In the genomic region with DNA sequence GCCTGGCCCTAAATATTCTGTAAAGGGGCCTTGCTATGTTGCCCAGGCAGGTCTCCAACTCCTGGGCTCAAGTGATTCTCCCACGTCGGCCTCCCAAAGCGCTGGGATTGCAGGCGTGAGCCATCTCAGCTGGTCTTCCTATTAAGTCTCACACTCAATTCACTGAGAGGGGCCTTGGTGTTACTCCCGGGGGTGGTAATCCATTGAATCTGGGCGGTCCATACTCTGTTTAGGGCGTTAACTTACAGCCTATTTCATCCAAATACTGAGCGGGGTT, we compare ENCODE assay signal across 8 cellular contexts. TPM values are rescaled to one million over a fixed set of nuclear protein-coding genes. Genes with fewer than 3 reads are reported as not detected.
DNase-seq lines count a peak whose midpoint lies in the region; ATAC-seq and TF ChIP-seq lines count a peak whose summit lies in the region.

No MANE protein-coding gene starts in this region.

- POLR2A ChIA-PET in HCT116 (lab: Charles Lee) = interaction anchor here (2.4 kb wide), 1 partner anchor 15 kb away, joined by 31 read pairs; the partner anchor contains the start of gene UFSP1
- POLR2A ChIA-PET in activated CD4-positive, alpha-beta memory T cell treated with anti-CD3 and anti-CD28 coated beads, Interleukin-2, amount 10 ng/mL, durations not matched to agents 7 days and 5 days (lab: Charles Lee) = interaction anchor here (1.1 to 6.6 kb wide), 6 partner anchors 13 to 754 kb away, joined by 3 to 251 read pairs (median 15); partner anchors contain the start of genes FBXO24, LRCH4, MOSPD3 and SLC12A9

- no peaks in the 10 kb centered on the region for H3K9me2 ChIP-seq in HCT116 (ENCODE audit: insufficient read depth)

- RAD21 ChIA-PET in HCT116 (lab: Charles Lee; ENCODE audit: low non-redundant PET in 1 of 2, low total read pairs in 2 of 2, uncharacterized antibody in 2 of 2, unreplicated experiment in 2 of 2) = no interaction called here

- H3K9me3 ChIP-seq in HCT116 (ENCODE audit: control insufficient read depth in 1 of 2, insufficient read depth in 1 of 2, low read depth in 1 of 2, low read length in 2 of 2) (no peaks in the 10 kb centered on the region), left ventricle myocardium inferior (replicated peaks) (no peaks in the 10 kb centered on the region), skeletal muscle satellite cell (replicated peaks; ENCODE audit: low read length) (no peaks in the 10 kb centered on the region)

- TF ChIP-seq POLR2A in HCT116 (IDR thresholded peaks at IDR 0.05; ENCODE audit: borderline replicate concordance, extremely low read depth, insufficient read depth, insufficient read length) = no peak

- peak overlapping the region; percentile 97 to 98 for H3K4me3 ChIP-seq in HCT116 (replicated peaks in 1 of 2; ENCODE audit: low read depth in 1 of 2, low read length in 2 of 2)
- peak overlapping the region; percentile 96 for H3K4me3 ChIP-seq in left ventricle myocardium inferior
- H3K4me3 ChIP-seq in skeletal muscle satellite cell (ENCODE audit: low read length) = peak overlapping the region; percentile 92

- H3K27ac ChIP-seq in HCT116 (ENCODE audit: low read depth, low read length) (peak overlapping the region; percentile 84), left ventricle myocardium inferior (replicated peaks) (peak overlapping the region; percentile 92)

- H3K9ac ChIP-seq in HCT116 (ENCODE audit: low read length) (peak overlapping the region; percentile 97), skeletal muscle satellite cell (ENCODE audit: low read depth, low read length) (peak overlapping the region; percentile 90)

- CTCF ChIA-PET in HCT116 (lab: Charles Lee) = no interaction called here
- CTCF ChIA-PET in activated CD4-positive, alpha-beta memory T cell treated with anti-CD3 and anti-CD28 coated beads, Interleukin-2, amount 10 ng/mL, durations not matched to agents 7 days and 5 days (lab: Charles Lee) = interaction anchor here (2.3 kb wide), 1 partner anchor 22 kb away, joined by 14 read pairs; the partner anchor contains the start of gene SLC12A9

- H3K4me1 Mint-ChIP-seq in activated CD4-positive, alpha-beta memory T cell treated with anti-CD3 and anti-CD28 coated beads, Interleukin-2, amount 10 ng/mL, durations not matched to agents 7 days and 5 days = peaks cover 55% of the 10 kb centered on the region

- TF ChIP-seq CTCF in HCT116 (IDR thresholded peaks at IDR 0.05 in 2 of 3, conservative IDR thresholded peaks at IDR 0.05 in 1 of 3; ENCODE audit: borderline replicate concordance in 1 of 3, insufficient read depth in 1 of 3, low read depth in 2 of 3, low read length in 2 of 3) = no peak
- no peak for TF ChIP-seq CTCF in left ventricle myocardium inferior (IDR thresholded peaks at IDR 0.05; ENCODE audit: borderline replicate concordance)

- peak overlapping the region; percentile 92 for H3K4me2 ChIP-seq in HCT116 (ENCODE audit: low read length)
- peak overlapping the region; percentile 91 for H3K4me2 ChIP-seq in skeletal muscle satellite cell (ENCODE audit: low read length)

- no peak for TF ChIP-seq RAD21 in HCT116 (IDR thresholded peaks at IDR 0.05; ENCODE audit: low read depth)

- intact Hi-C loops in HCT116 (cut with micrococcal nuclease) (no loop called here), left ventricle myocardium inferior (cut with micrococcal nuclease) (no loop called here)

- H3K27me3 Mint-ChIP-seq in activated CD4-positive, alpha-beta memory T cell treated with anti-CD3 and anti-CD28 coated beads, Interleukin-2, amount 10 ng/mL, durations not matched to agents 7 days and 5 days = no peaks in the 10 kb centered on the region

- H3K27ac Mint-ChIP-seq in activated CD4-positive, alpha-beta memory T cell treated with anti-CD3 and anti-CD28 coated beads, Interleukin-2, amount 10 ng/mL, durations not matched to agents 7 days and 5 days = peak overlapping the region; percentile 97

- H2AFZ ChIP-seq in HCT116 (ENCODE audit: low read depth, low read length, poor library complexity, severe bottlenecking) = no peak overlapping the region

- H3K4me3 Mint-ChIP-seq in activated CD4-positive, alpha-beta memory T cell treated with anti-CD3 and anti-CD28 coated beads, Interleukin-2, amount 10 ng/mL, durations not matched to agents 7 days and 5 days = peak overlapping the region; percentile 98

- H3K27me3 ChIP-seq in HCT116 (ENCODE audit: insufficient read depth, low read length) (no peaks in the 10 kb centered on the region), left ventricle myocardium inferior (ENCODE audit: low read depth) (no peaks in the 10 kb centered on the region), skeletal muscle satellite cell (ENCODE audit: control insufficient read depth, insufficient read depth, low read length) (no peaks in the 10 kb centered on the region)

- H3K4me1 ChIP-seq in HCT116 (ENCODE audit: control insufficient read depth in 1 of 2, insufficient read depth in 2 of 2, low read length in 2 of 2) (peaks cover 12 to 24% of the 10 kb centered on the region in 2 experiments), left ventricle myocardium inferior (peaks cover 52% of the 10 kb centered on the region), skeletal muscle satellite cell (ENCODE audit: control insufficient read depth, insufficient read depth, low read length) (peaks cover 44% of the 10 kb centered on the region)

- DNase-seq in HCT116 (ENCODE audit: low read depth, low spot score) (no peak), left ventricle myocardium inferior (no peak), midbrain (lab: John Stamatoyannopoulos, UW) (no peak), NCI-H1436 (lab: John Stamatoyannopoulos, UW) (no peak), cerebellar cortex (ENCODE audit: low spot score) (no peak)
- no peak for DNase-seq in activated CD4-positive, alpha-beta memory T cell treated with anti-CD3 and anti-CD28 coated beads, Interleukin-2, amount 10 ng/mL, durations not matched to agents 7 days and 5 days

- peaks cover 13% of the 10 kb centered on the region; the same call in 1 of the 2 replicates for H4K20me1 ChIP-seq in HCT116 (ENCODE audit: insufficient read depth)

- BruUV-seq in HCT116 (replicated peaks; lab: Mats Ljungman, UMichigan) = no TSS peak

- H3K36me3 Mint-ChIP-seq in activated CD4-positive, alpha-beta memory T cell treated with anti-CD3 and anti-CD28 coated beads, Interleukin-2, amount 10 ng/mL, durations not matched to agents 7 days and 5 days (ENCODE audit: low read depth) = peaks cover 69% of the 10 kb centered on the region

- H3K36me3 ChIP-seq in HCT116 (ENCODE audit: control insufficient read depth in 1 of 2, insufficient read depth in 2 of 2, low read length in 2 of 2) (peaks cover 22 to 51% of the 10 kb centered on the region in 2 experiments), left ventricle myocardium inferior (peaks cover 70% of the 10 kb centered on the region), skeletal muscle satellite cell (ENCODE audit: insufficient read depth, low read length) (peaks cover 65% of the 10 kb centered on the region)

- peaks cover 71% of the 10 kb centered on the region for H3K79me2 ChIP-seq in HCT116 (ENCODE audit: insufficient read depth, low read length)

- no peaks in the 10 kb centered on the region for H3K9me3 Mint-ChIP-seq in activated CD4-positive, alpha-beta memory T cell treated with anti-CD3 and anti-CD28 coated beads, Interleukin-2, amount 10 ng/mL, durations not matched to agents 7 days and 5 days

- ATAC-seq in HCT116 (peak; percentile 35), HG03196 (IDR thresholded peaks at IDR 0.05; ENCODE audit: unreplicated experiment) (no peak)

TF ChIP-seq in HCT116, 20 proteins besides CTCF, POLR2A, EP300 and RAD21 (continues in another document):
- TF ChIP-seq YY1 (IDR thresholded peaks at IDR 0.05; ENCODE audit: extremely low read depth, insufficient replicate concordance, low read depth, low read length) (no peak), EGR1 (IDR thresholded peaks at IDR 0.05; ENCODE audit: low read depth) (no peak), ZNF274 (IDR thresholded peaks at IDR 0.05; ENCODE audit: low read depth, low read length) (no peak), ELF1 (IDR thresholded peaks at IDR 0.05; ENCODE audit: borderline replicate concordance, low read depth) (no peak), JUND (IDR thresholded peaks at IDR 0.05) (no peak), SIN3A (IDR thresholded peaks at IDR 0.05; ENCODE audit: low read depth) (no peak), EZH2 (IDR thresholded peaks at IDR 0.05) (no peak), SP1 (IDR thresholded peaks at IDR 0.05; ENCODE audit: low read depth) (no peak), POLR2AphosphoS5 (IDR thresholded peaks at IDR 0.05; ENCODE audit: low read depth, low read length) (no peak), SRF (IDR thresholded peaks at IDR 0.05; ENCODE audit: low read depth) (no peak)

RNA-seq across cellular contexts. Expression of gene SRRT, which starts 0.7 kb away (rescaled TPM):
- total RNA-seq in HCT116 (2021; ENCODE audit: unreplicated experiment) (252 TPM), left ventricle myocardium inferior (51.3 TPM)
- 143 and 146 TPM in 2 replicates for polyA plus RNA-seq in HCT116 (2012)
- 100 to 1,000 TPM; 202 to 205 TPM for total RNA-seq in activated CD4-positive, alpha-beta memory T cell treated with anti-CD3 and anti-CD28 coated beads, Interleukin-2, amount 10 ng/mL, durations not matched to agents 7 days and 5 days
- total RNA-seq in skeletal muscle satellite cell (2012; rRNA removed) = 33.4 and 37.5 TPM in 2 replicates

RNA-seq across cellular contexts. Expression of gene TRIP6, which starts 7.1 kb away (rescaled TPM):
- 102 TPM for total RNA-seq in HCT116 (2021; ENCODE audit: unreplicated experiment)
- polyA plus RNA-seq in HCT116 (2012) = 99.7 and 124 TPM in 2 replicates
- total RNA-seq in activated CD4-positive, alpha-beta memory T cell treated with anti-CD3 and anti-CD28 coated beads, Interleukin-2, amount 10 ng/mL, durations not matched to agents 7 days and 5 days = 10 to 100 TPM; 28.9 to 30.1 TPM
- total RNA-seq in left ventricle myocardium inferior = 11.7 TPM
- 76.2 and 107 TPM in 2 replicates for total RNA-seq in skeletal muscle satellite cell (2012; rRNA removed)

RNA-seq across cellular contexts. Expression of gene UFSP1, which starts 15.3 kb away (rescaled TPM):
- total RNA-seq in HCT116 (2021; ENCODE audit: unreplicated experiment) (5.6 TPM), left ventricle myocardium inferior (2.4 TPM)
- 2.4 and 3.1 TPM in 2 replicates for polyA plus RNA-seq in HCT116 (2012)
- 1 to 10 TPM; 2.1 to 3.0 TPM for total RNA-seq in activated CD4-positive, alpha-beta memory T cell treated with anti-CD3 and anti-CD28 coated beads, Interleukin-2, amount 10 ng/mL, durations not matched to agents 7 days and 5 days
- total RNA-seq in skeletal muscle satellite cell (2012; rRNA removed) = 5.0 and 9.4 TPM in 2 replicates

RNA-seq across cellular contexts. Expression of gene ACHE, which starts 21.4 kb away (rescaled TPM):
- total RNA-seq in HCT116 (2021; ENCODE audit: unreplicated experiment) (1.8 TPM), left ventricle myocardium inferior (0.49 TPM)
- polyA plus RNA-seq in HCT116 (2012) = 0.57 and 0.86 TPM in 2 replicates
- total RNA-seq in activated CD4-positive, alpha-beta memory T cell treated with anti-CD3 and anti-CD28 coated beads, Interleukin-2, amount 10 ng/mL, durations not matched to agents 7 days and 5 days = under 1 TPM in 1 of 2 experiments, not detected in 1; 0.13 TPM
- total RNA-seq in skeletal muscle satellite cell (2012; rRNA removed) = 0.25 and 0.66 TPM in 2 replicates

RNA-seq across cellular contexts. Expression of gene SLC12A9, which starts 21.7 kb away (rescaled TPM):
- 24.6 TPM for total RNA-seq in HCT116 (2021; ENCODE audit: unreplicated experiment)
- polyA plus RNA-seq in HCT116 (2012) = 14.7 and 15.4 TPM in 2 replicates
- total RNA-seq in activated CD4-positive, alpha-beta memory T cell treated with anti-CD3 and anti-CD28 coated beads, Interleukin-2, amount 10 ng/mL, durations not matched to agents 7 days and 5 days = 10 to 100 TPM; 34.0 to 36.3 TPM
- total RNA-seq in left ventricle myocardium inferior = 10.9 TPM
- total RNA-seq in skeletal muscle satellite cell (2012; rRNA removed) = 12.9 and 18.6 TPM in 2 replicates
